In the genomic region with DNA sequence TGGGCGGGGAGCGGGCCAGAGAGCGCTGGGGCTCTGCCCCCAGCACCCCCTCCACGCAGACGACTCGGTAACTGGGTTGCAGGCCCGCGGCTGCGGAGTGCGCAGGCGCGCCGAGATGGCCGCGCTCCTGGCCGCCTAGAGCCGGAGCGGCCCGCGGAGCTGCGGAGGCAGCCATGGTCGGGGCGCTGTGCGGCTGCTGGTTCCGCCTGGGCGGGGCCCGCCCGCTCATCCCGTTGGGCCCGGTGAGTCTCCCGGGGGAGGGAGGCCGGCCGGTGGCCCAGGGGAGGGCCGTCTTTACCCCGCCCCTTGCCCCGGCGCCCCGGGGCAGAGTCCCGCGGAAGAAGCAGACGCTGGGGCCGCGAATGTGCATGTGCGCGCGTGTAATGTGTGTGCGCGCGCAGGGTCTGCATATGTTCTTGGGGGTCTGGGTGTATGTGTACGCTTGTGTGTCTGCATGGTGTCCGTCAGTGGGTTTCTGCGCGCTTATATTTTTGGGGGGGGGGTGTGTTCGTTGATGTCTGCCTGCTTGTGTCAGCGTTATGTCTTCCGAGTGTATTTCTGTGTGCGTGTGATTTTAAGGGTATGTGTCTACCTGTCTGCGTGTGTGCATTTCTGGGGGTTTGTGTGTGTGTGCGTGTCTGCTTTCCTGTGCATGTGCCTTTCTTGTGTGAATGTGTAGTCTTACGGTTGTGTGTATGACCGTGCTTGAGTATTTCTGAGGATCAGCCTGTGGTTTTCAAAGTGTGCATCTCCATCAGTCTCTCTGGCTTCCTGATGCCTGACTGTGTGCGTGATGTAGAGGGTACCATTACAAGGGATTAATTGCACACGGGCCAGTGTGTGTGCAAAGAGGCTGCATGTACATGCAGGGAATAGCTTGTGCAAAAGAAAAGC, we compare ENCODE assay signal across 8 cellular contexts. TPM values are rescaled to one million over a fixed set of nuclear protein-coding genes. Genes with fewer than 3 reads are reported as not detected.
A peak's percentile ranks its signal among the peaks of the same experiment; 100 is the strongest.
DNase-seq lines count a peak whose midpoint lies in the region; ATAC-seq, FAIRE-seq and TF ChIP-seq lines count a peak whose summit lies in the region.

A gene (plus strand): TSS at position 102 of the 894 bp plus-strand sequence. CDS start 72 bp downstream, at position 174.

- peaks cover 12% of the 10 kb centered on the region; the same call in 1 of the 2 replicates for H4K20me1 ChIP-seq in BLaER1

- no peaks in the 10 kb centered on the region for H3K27me3 ChIP-seq in BLaER1

- H3K9me3 Mint-ChIP-seq in activated naive CD8-positive, alpha-beta T cell (ENCODE audit: low read depth), result no peaks in the 10 kb centered on the region
- H3K9me3 Mint-ChIP-seq in glutamatergic neuron (ENCODE audit: unreplicated experiment), result peaks cover 10% of the 10 kb centered on the region
- H3K9me3 Mint-ChIP-seq in type B pancreatic cell, result no peaks in the 10 kb centered on the region

- H3K4me1 ChIP-seq in BLaER1, result peaks cover 73% of the 10 kb centered on the region

- peak within 1 kb of the TSS; percentile 92 for H3K27ac ChIP-seq in BLaER1

- DNase-seq in GM19240 (ENCODE audit: insufficient read length, low spot score), result peak; percentile 85
- peak; percentile 88 for DNase-seq in HTR-8/SVneo (ENCODE audit: insufficient read length, low spot score)
- DNase-seq in SK-N-DZ (ENCODE audit: low spot score), result peak; percentile 60
- DNase-seq in glutamatergic neuron, result peak; percentile 65
- no peak for DNase-seq in omental fat pad (ENCODE audit: low spot score)
- DNase-seq in type B pancreatic cell (ENCODE audit: extremely low spot score, unreplicated experiment), result no peak

- peak within 1 kb of the TSS; percentile 90 for H3K9ac ChIP-seq in BLaER1

- ATAC-seq in omental fat pad (ENCODE audit: low FRiP score), result peak; percentile 76

- H3K4me1 Mint-ChIP-seq in activated naive CD8-positive, alpha-beta T cell (ENCODE audit: low read depth), result peaks cover 30% of the 10 kb centered on the region
- peaks cover 17% of the 10 kb centered on the region for H3K4me1 Mint-ChIP-seq in glutamatergic neuron (ENCODE audit: low read depth, unreplicated experiment)
- H3K4me1 Mint-ChIP-seq in type B pancreatic cell (ENCODE audit: unreplicated experiment), result peaks cover 15% of the 10 kb centered on the region

- TF ChIP-seq CTCF in glutamatergic neuron (IDR thresholded peaks at IDR 0.05; ENCODE audit: partially characterized antibody, unreplicated experiment) (no peak), omental fat pad (IDR thresholded peaks at IDR 0.05) (no peak), type B pancreatic cell (conservative IDR thresholded peaks at IDR 0.05) (no peak)

- H3K36me3 ChIP-seq in BLaER1, result peaks cover 5% of the 10 kb centered on the region

- H3K4me3 ChIP-seq in BLaER1, result peak within 1 kb of the TSS; percentile 86

- no peaks in the 10 kb centered on the region for H3K27me3 Mint-ChIP-seq in activated naive CD8-positive, alpha-beta T cell
- H3K27me3 Mint-ChIP-seq in glutamatergic neuron (ENCODE audit: unreplicated experiment) (peaks cover 12% of the 10 kb centered on the region), type B pancreatic cell (no peaks in the 10 kb centered on the region)

- H3K4me2 ChIP-seq in BLaER1, result peak within 1 kb of the TSS; percentile 99

- peak; percentile 91 for FAIRE-seq in HTR-8/SVneo (lab: Jason Lieb, UNC)

- H3K36me3 Mint-ChIP-seq in activated naive CD8-positive, alpha-beta T cell, result no peaks in the 10 kb centered on the region
- H3K36me3 Mint-ChIP-seq in glutamatergic neuron (ENCODE audit: unreplicated experiment) (no peaks in the 10 kb centered on the region), type B pancreatic cell (no peaks in the 10 kb centered on the region)

- H3K9me3 ChIP-seq in BLaER1, result no peaks in the 10 kb centered on the region

- H3K4me3 Mint-ChIP-seq in activated naive CD8-positive, alpha-beta T cell, result peak within 1 kb of the TSS; percentile 95
- peak within 1 kb of the TSS; percentile 91 for H3K4me3 Mint-ChIP-seq in glutamatergic neuron (ENCODE audit: unreplicated experiment)
- H3K4me3 Mint-ChIP-seq in type B pancreatic cell, result peak within 1 kb of the TSS; percentile 95

- peak within 1 kb of the TSS; percentile 94 for H3K27ac Mint-ChIP-seq in activated naive CD8-positive, alpha-beta T cell
- peak within 1 kb of the TSS; percentile 87 for H3K27ac Mint-ChIP-seq in glutamatergic neuron (ENCODE audit: unreplicated experiment)
- H3K27ac Mint-ChIP-seq in type B pancreatic cell, result peak within 1 kb of the TSS; percentile 83

RNA-seq across cellular contexts. Expression of the gene that starts here (rescaled TPM):
- 26.8 and 32.0 TPM in 2 replicates for polyA plus RNA-seq in SK-N-DZ (2014; cell fraction: cytosol; rRNA removed)
- polyA plus RNA-seq in SK-N-DZ (2014; cell fraction: nucleus; rRNA removed), result 19.5 and 24.0 TPM in 2 replicates
- 12.7 TPM for total RNA-seq in glutamatergic neuron (ENCODE audit: unreplicated experiment)
- 10 to 100 TPM; 19.0 to 53.4 (median 24.5) TPM for total RNA-seq in omental fat pad
- total RNA-seq in type B pancreatic cell (ENCODE audit: low replicate concordance), result 12.2 and 16.6 TPM in 2 replicates

Comparison
In these comparisons a context has a peak if more than half of its experiments do, and no peak if none do; other contexts are left out.
1. DNase-seq: peak in GM19240 (single experiment), HTR-8/SVneo (single experiment), SK-N-DZ (single experiment) and glutamatergic neuron (single experiment); none in omental fat pad (single experiment) and type B pancreatic cell (single experiment).
2. Peak in every context shown above with its lines, with median percentiles within 50 percentile points of each other: H3K27ac Mint-ChIP-seq and H3K4me3 Mint-ChIP-seq.